In genomic region chr11:46480166-46480726, GRCh38 we compare ENCODE assay signal across 23 cellular contexts.
DNase-seq lines count a peak whose midpoint lies in the region; ATAC-seq, FAIRE-seq and TF ChIP-seq lines count a peak whose summit lies in the region.
"Had no signal": no experiment of that assay in that cellular context is flagged by ENCODE, and none has a peak within 500 bp of the region (broad histone marks: within the 10 kb centered on the region; RNA-seq: fewer than 3 reads in every experiment).

No MANE protein-coding gene starts in this region.

- no peak for ATAC-seq in T-helper 17 cell

- H3K27me3 ChIP-seq in endothelial cell of umbilical vein (ENCODE audit: control insufficient read depth in 2 of 2, insufficient read depth in 2 of 2, low read length in 2 of 2), result no peaks in the 10 kb centered on the region
- H3K27me3 ChIP-seq: BLaER1 had no signal

- no peak overlapping the region for H3K4me2 ChIP-seq in endothelial cell of umbilical vein (ENCODE audit: insufficient read depth, low read length)
- H3K4me2 ChIP-seq: BLaER1 had no signal

- no peak overlapping the region for H3K9ac ChIP-seq in endothelial cell of umbilical vein (replicated peaks; ENCODE audit: extremely low read depth, insufficient read depth, low read length)
- H3K9ac ChIP-seq: BLaER1, GM23248 had no signal

- H3K4me3 ChIP-seq in endothelial cell of umbilical vein (replicated peaks in 1 of 3; ENCODE audit: insufficient read depth in 1 of 3, low read depth in 1 of 3, low read length in 3 of 3), result no peak overlapping the region
- H3K4me3 ChIP-seq: BLaER1, GM23248 had no signal

- no peaks in the 10 kb centered on the region for H3K79me2 ChIP-seq in endothelial cell of umbilical vein (ENCODE audit: control insufficient read depth, insufficient read depth, low read length)

- CTCF ChIA-PET in endothelial cell of umbilical vein (lab: Charles Lee), result interaction anchor here (0.5 to 5.8 kb wide), 3 partner anchors 11 to 88 kb away, joined by 3 to 39 read pairs (median 3); no protein-coding TSS in a partner anchor
- CTCF ChIA-PET in RWPE1 (lab: Yijun Ruan, JAX), result no interaction called here

- H3K4me3 Mint-ChIP-seq in T-helper 17 cell, result peak overlapping the region; percentile 19
- H3K4me3 Mint-ChIP-seq: B cell; CD4-positive, alpha-beta T cell; CD8-positive, alpha-beta memory T cell had no signal

- intact Hi-C loops in endothelial cell of umbilical vein (cut with micrococcal nuclease), result no loop called here

- peaks cover 29% of the 10 kb centered on the region for H3K4me1 Mint-ChIP-seq in T-helper 17 cell

- no peaks in the 10 kb centered on the region for H3K4me1 ChIP-seq in endothelial cell of umbilical vein (ENCODE audit: control insufficient read depth, extremely low read depth, insufficient read depth, low read length)

- no peaks in the 10 kb centered on the region for H3K27me3 Mint-ChIP-seq in T-helper 17 cell
- H3K27me3 Mint-ChIP-seq: B cell; CD4-positive, alpha-beta T cell; CD8-positive, alpha-beta memory T cell had no signal

- no peak for TF ChIP-seq CTCF in endothelial cell of umbilical vein (IDR thresholded peaks at IDR 0.05; ENCODE audit: extremely low read depth in 1 of 2, insufficient read depth in 1 of 2, low read depth in 1 of 2, low read length in 2 of 2)
- no peak for TF ChIP-seq CTCF in RWPE1 (conservative IDR thresholded peaks at IDR 0.05; ENCODE audit: low read depth)

- H3K9me3 ChIP-seq in T-helper 17 cell (ENCODE audit: control insufficient read depth, low read length, poor library complexity, severe bottlenecking) (no peaks in the 10 kb centered on the region), endothelial cell of umbilical vein (replicated peaks; ENCODE audit: control insufficient read depth, insufficient read depth, low read length) (no peaks in the 10 kb centered on the region)
- H3K9me3 ChIP-seq: BLaER1 had no signal

- peaks cover 0 to 3% of the 10 kb centered on the region in 2 experiments for H3K36me3 ChIP-seq in endothelial cell of umbilical vein (ENCODE audit: control insufficient read depth in 2 of 2, extremely low read depth in 1 of 2, insufficient read depth in 2 of 2, low read length in 2 of 2)

- peak; percentile 26 for FAIRE-seq in endothelial cell of umbilical vein (lab: Jason Lieb, UNC)
- FAIRE-seq: A204.1, D721Med, GM12892, H1 had no signal

- no peak overlapping the region for H3K27ac ChIP-seq in endothelial cell of umbilical vein (ENCODE audit: insufficient read depth, low read depth, low read length)
- no peak overlapping the region for H3K27ac ChIP-seq in RWPE1
- H3K27ac ChIP-seq: 22Rv1, BLaER1, C4-2B, GM23248 had no signal

- H3K9me1 ChIP-seq in endothelial cell of umbilical vein (replicated peaks; ENCODE audit: control insufficient read depth, extremely low read depth, insufficient read depth, low read length), result no peaks in the 10 kb centered on the region

- DNase-seq in NCI-H82 (lab: John Stamatoyannopoulos, UW) (peak; percentile 15), NCI-H82 treated with DMSO at 0.1 percent for 48 hours (lab: John Stamatoyannopoulos, UW; ENCODE audit: unreplicated experiment) (no peak), T-helper 17 cell (no peak), endothelial cell of umbilical vein (ENCODE audit: low read depth, low spot score) (no peak), NCI-H2029 (lab: John Stamatoyannopoulos, UW) (no peak), RWPE1 (ENCODE audit: low spot score) (no peak)
- DNase-seq: CD4-positive, alpha-beta T cell; CD8-positive, alpha-beta memory T cell; DMS 273 treated with DMSO at 0.1 percent for 48 hours; DMS79; EL; GF-D8; GM23248; H7; HCEC 1CT had no signal

- dilution Hi-C loops in endothelial cell of umbilical vein (cut with MboI; ENCODE audit: extremely low pct_ligation_motif_present, low sequenced_read_pairs), result no loop called here

- H3K36me3 Mint-ChIP-seq in T-helper 17 cell (ENCODE audit: low read depth), result peaks cover 2% of the 10 kb centered on the region

- no peak overlapping the region for H3K27ac Mint-ChIP-seq in T-helper 17 cell
- H3K27ac Mint-ChIP-seq: B cell; CD4-positive, alpha-beta T cell had no signal

- POLR2A ChIA-PET in endothelial cell of umbilical vein (lab: Charles Lee) (no interaction called here), RWPE1 (lab: Yijun Ruan, JAX; ENCODE audit: low non-redundant PET) (no interaction called here)

- no peaks in the 10 kb centered on the region for H4K20me1 ChIP-seq in endothelial cell of umbilical vein (replicated peaks; ENCODE audit: control insufficient read depth, extremely low read depth, insufficient read depth, low read length)

- no TSS peak for BruUV-seq in endothelial cell of umbilical vein (replicated peaks; lab: Mats Ljungman, UMichigan)

- TF ChIP-seq POLR2A in endothelial cell of umbilical vein (IDR thresholded peaks at IDR 0.05; ENCODE audit: low read depth, low read length), result no peak

- no peak overlapping the region for H2AFZ ChIP-seq in endothelial cell of umbilical vein (ENCODE audit: low read depth, low read length)
- H2AFZ ChIP-seq: GM23248 had no signal

TF ChIP-seq in endothelial cell of umbilical vein, 7 proteins besides CTCF, POLR2A, EP300 and RAD21:
- TF ChIP-seq EZH2 (IDR thresholded peaks at IDR 0.05; ENCODE audit: borderline replicate concordance, low read depth, low read length, severe bottlenecking) (no peak), POLR2AphosphoS5 (IDR thresholded peaks at IDR 0.05; ENCODE audit: insufficient read depth, low read depth, low read length) (no peak), GATA2 (IDR thresholded peaks at IDR 0.05; ENCODE audit: insufficient read depth, insufficient read length, low read depth, low read length) (no peak)
